11 cellular contexts compared by ENCODE assay signal in the genomic region with DNA sequence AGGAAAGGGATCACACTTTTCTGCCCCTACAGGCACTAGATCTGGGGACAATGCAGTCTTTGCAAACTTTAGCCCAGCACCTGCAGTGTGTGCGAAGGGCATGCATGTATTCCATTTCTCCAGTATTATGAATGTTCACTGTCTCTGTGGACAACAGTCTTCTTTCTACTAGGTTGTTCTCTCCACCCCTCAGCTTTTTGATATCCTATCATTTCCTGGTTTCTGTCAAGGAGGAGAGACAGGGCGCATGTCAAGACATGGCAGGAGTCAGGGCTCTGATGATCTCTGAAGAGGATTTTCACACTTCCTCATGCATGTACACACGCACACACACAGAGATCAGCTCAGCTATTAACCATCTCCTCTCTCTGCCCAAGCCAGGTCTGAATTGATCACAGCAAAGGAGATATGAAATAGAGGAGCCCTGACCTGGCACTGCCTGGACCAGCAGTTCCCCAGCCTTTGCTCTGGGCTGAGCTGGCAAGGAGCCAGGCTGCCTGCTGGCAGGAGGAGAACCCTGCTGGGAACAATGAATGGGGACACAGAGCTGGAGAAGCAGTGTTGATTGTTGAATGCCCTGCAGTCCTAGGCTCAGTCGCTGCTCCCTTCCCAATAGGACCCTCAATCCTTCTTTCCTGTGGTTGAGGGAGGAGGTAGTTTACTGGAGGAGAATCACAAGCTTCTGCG.
DNase-seq lines count a peak whose midpoint lies in the region; FAIRE-seq and TF ChIP-seq lines count a peak whose summit lies in the region.
"Had no signal": no experiment of that assay in that cellular context is flagged by ENCODE, and none has a peak within 500 bp of the region (broad histone marks: within the 10 kb centered on the region; RNA-seq: fewer than 3 reads in every experiment).

No MANE protein-coding gene starts in this region.

- H3K27ac ChIP-seq in BLaER1: 0 out of 2 replicates have a peak overlapping the region, but pooled peaks have one; percentile 11
- peak overlapping the region; percentile 41 for H3K27ac ChIP-seq in VCaP
- H3K27ac ChIP-seq in layer of hippocampus (ENCODE audit: low read depth, low read length): peak overlapping the region; percentile 90
- H3K27ac ChIP-seq: SJSA1 had no signal

- no peaks in the 10 kb centered on the region for H3K36me3 ChIP-seq in BLaER1
- H3K36me3 ChIP-seq: SJSA1 had no signal

- no peak overlapping the region for H3K4me3 ChIP-seq in BLaER1
- H3K4me3 ChIP-seq: SJSA1 had no signal

- peak overlapping the region; percentile 33; the same call in 1 of the 2 replicates for H3K4me2 ChIP-seq in BLaER1

- no peak for TF ChIP-seq CTCF in VCaP (conservative IDR thresholded peaks at IDR 0.05)

- peaks cover 33% of the 10 kb centered on the region for H3K4me1 ChIP-seq in BLaER1
- H3K4me1 ChIP-seq: SJSA1 had no signal

- no peaks in the 10 kb centered on the region for H4K20me1 ChIP-seq in BLaER1

- H3K9ac ChIP-seq in BLaER1: no peak overlapping the region

- H3K9me3 ChIP-seq in BLaER1: no peaks in the 10 kb centered on the region
- H3K9me3 ChIP-seq: SJSA1 had no signal

- FAIRE-seq in RCC 7860 (lab: Jason Lieb, UNC): no peak
- FAIRE-seq: colon had no signal

- H3K27me3 ChIP-seq in BLaER1 (no peaks in the 10 kb centered on the region), layer of hippocampus (ENCODE audit: control insufficient read depth, insufficient read depth, low read length) (no peaks in the 10 kb centered on the region)
- H3K27me3 ChIP-seq: SJSA1 had no signal

- DNase-seq in NCI-H1092 treated with DMSO at 0.1 percent for 48 hours (lab: John Stamatoyannopoulos, UW): peak; percentile 89
- no peak for DNase-seq in germinal center (ENCODE audit: low spot score)
- DNase-seq in RCC 7860 (ENCODE audit: low spot score): no peak
- no peak for DNase-seq in HCEC 1CT
- DNase-seq in stimulated activated CD4-positive, alpha-beta T cell treated with anti-CD3 and anti-CD28 coated beads, Interleukin-15, amount 100 ng/mL, for 24 hours: no peak
- DNase-seq: CD8-positive, alpha-beta memory T cell had no signal

Comparison
In these comparisons a context has a peak if more than half of its experiments do, and no peak if none do; other contexts are left out.
1. H3K27ac ChIP-seq: peak in every context shown above with its lines; median percentile 90 in layer of hippocampus; 41 in VCaP; 11 in BLaER1.